In the genomic region with DNA sequence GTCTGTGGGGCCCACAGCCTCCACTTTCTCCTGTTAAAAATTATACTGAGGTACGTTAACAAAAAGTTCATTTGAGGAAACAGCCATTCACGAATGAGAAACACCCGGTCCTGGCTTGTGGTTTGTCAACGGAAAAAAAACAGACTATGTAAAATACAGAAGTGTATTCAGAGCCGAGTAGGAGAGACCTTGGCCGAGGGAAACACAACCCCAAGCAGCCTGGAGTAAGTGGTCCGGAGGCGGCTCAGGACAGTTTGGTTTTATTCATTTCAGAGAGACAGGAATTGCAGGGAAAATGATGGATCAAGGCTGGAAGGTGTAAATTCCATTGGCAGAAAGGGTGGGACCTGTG, we compare ENCODE assay signal across 8 cellular contexts. TPM values are rescaled to one million over a fixed set of nuclear protein-coding genes. Genes with fewer than 3 reads are reported as not detected.
DNase-seq lines count a peak whose midpoint lies in the region; ATAC-seq and FAIRE-seq lines count a peak whose summit lies in the region.

No MANE protein-coding gene starts in this region.

- peak; percentile 31 for ATAC-seq in HG02981 (IDR thresholded peaks at IDR 0.05; ENCODE audit: unreplicated experiment)

- H3K79me1 ChIP-seq in mesendoderm (ENCODE audit: low read length), result no peaks in the 10 kb centered on the region

- H3K9ac ChIP-seq in mesendoderm (ENCODE audit: low read length), result no peak overlapping the region

- intact Hi-C loops in activated T-helper 2 cell treated with anti-CD3 and anti-CD28 coated beads, Interferon-gamma antibody, Interleukin-2, Interleukin-4, amounts not matched to agents 10 μg/mL and 5 μg/mL and 100 μg/mL, durations not matched to agents 14 hours and 24 hours and 36 hours (cut with micrococcal nuclease), result no loop called here

- H3K79me2 ChIP-seq in mesendoderm (ENCODE audit: control insufficient read depth, insufficient read depth, low read length), result no peaks in the 10 kb centered on the region

- peaks cover 39% of the 10 kb centered on the region for H3K36me3 Mint-ChIP-seq in activated T-helper 2 cell treated with anti-CD3 and anti-CD28 coated beads, Interferon-gamma antibody, Interleukin-2, Interleukin-4, amounts not matched to agents 10 μg/mL and 5 μg/mL and 100 μg/mL, durations not matched to agents 14 hours and 24 hours and 36 hours (ENCODE audit: low read depth)

- no peak overlapping the region for H2BK120ac ChIP-seq in mesendoderm (ENCODE audit: low read depth, low read length)

- H3K27me3 ChIP-seq in layer of hippocampus (ENCODE audit: control insufficient read depth, insufficient read depth, low read length) (no peaks in the 10 kb centered on the region), mesendoderm (ENCODE audit: insufficient read depth, low read length, poor library complexity) (no peaks in the 10 kb centered on the region)

- no peak overlapping the region for H3K56ac ChIP-seq in mesendoderm (ENCODE audit: low read length)

- no peaks in the 10 kb centered on the region for H3K36me3 ChIP-seq in mesendoderm (ENCODE audit: control insufficient read depth, insufficient read depth, low read length)

- no peak overlapping the region for H4K8ac ChIP-seq in mesendoderm (ENCODE audit: low read depth, low read length)

- H3K4me3 Mint-ChIP-seq in activated T-helper 2 cell treated with anti-CD3 and anti-CD28 coated beads, Interferon-gamma antibody, Interleukin-2, Interleukin-4, amounts not matched to agents 10 μg/mL and 5 μg/mL and 100 μg/mL, durations not matched to agents 14 hours and 24 hours and 36 hours (ENCODE audit: low read depth), result peak overlapping the region; percentile 70

- peaks cover 7% of the 10 kb centered on the region for H3K4me1 Mint-ChIP-seq in activated T-helper 2 cell treated with anti-CD3 and anti-CD28 coated beads, Interferon-gamma antibody, Interleukin-2, Interleukin-4, amounts not matched to agents 10 μg/mL and 5 μg/mL and 100 μg/mL, durations not matched to agents 14 hours and 24 hours and 36 hours (ENCODE audit: low read depth)

- H3K27ac Mint-ChIP-seq in activated T-helper 2 cell treated with anti-CD3 and anti-CD28 coated beads, Interferon-gamma antibody, Interleukin-2, Interleukin-4, amounts not matched to agents 10 μg/mL and 5 μg/mL and 100 μg/mL, durations not matched to agents 14 hours and 24 hours and 36 hours, result peak overlapping the region; percentile 40

- no peak overlapping the region for H2BK5ac ChIP-seq in mesendoderm (ENCODE audit: low read length)

- no peak overlapping the region for H4K5ac ChIP-seq in mesendoderm (ENCODE audit: low read length)

- H2AK5ac ChIP-seq in mesendoderm (ENCODE audit: low read length), result no peak overlapping the region

- DNase-seq in EH (ENCODE audit: low read depth) (peak; percentile 16), substantia nigra (lab: John Stamatoyannopoulos, UW) (no peak), mesendoderm (no peak), frontal cortex (ENCODE audit: low spot score in 2 of 2) (no peak)
- peak; percentile 8 for DNase-seq in activated T-helper 2 cell treated with anti-CD3 and anti-CD28 coated beads, Interferon-gamma antibody, Interleukin-2, Interleukin-4, amounts not matched to agents 10 μg/mL and 5 μg/mL and 100 μg/mL, durations not matched to agents 14 hours and 24 hours and 36 hours (ENCODE audit: low spot score)
- DNase-seq in stimulated activated CD4-positive, alpha-beta T cell treated with anti-CD3 and anti-CD28 coated beads, Interleukin-4, amount 100 ng/mL, for 1 hour, result no peak

- no peak overlapping the region for H3K23ac ChIP-seq in mesendoderm (ENCODE audit: low read length)

- peaks cover 45% of the 10 kb centered on the region for H3K9me3 Mint-ChIP-seq in activated T-helper 2 cell treated with anti-CD3 and anti-CD28 coated beads, Interferon-gamma antibody, Interleukin-2, Interleukin-4, amounts not matched to agents 10 μg/mL and 5 μg/mL and 100 μg/mL, durations not matched to agents 14 hours and 24 hours and 36 hours

- peak overlapping the region; percentile 74 for H3K27ac ChIP-seq in layer of hippocampus (ENCODE audit: low read depth, low read length)
- peak overlapping the region; percentile 85 for H3K27ac ChIP-seq in substantia nigra (ENCODE audit: low read depth, low read length, poor library complexity, severe bottlenecking)
- no peak overlapping the region for H3K27ac ChIP-seq in mesendoderm (ENCODE audit: low read depth, low read length)

- H2BK15ac ChIP-seq in mesendoderm (replicated peaks; ENCODE audit: low read depth), result no peak overlapping the region

- H3K4me2 ChIP-seq in mesendoderm (ENCODE audit: low read length), result no peak overlapping the region

- H3K4me3 ChIP-seq in mesendoderm (ENCODE audit: low read length), result no peak overlapping the region

- no peaks in the 10 kb centered on the region for H3K4me1 ChIP-seq in mesendoderm (ENCODE audit: control insufficient read depth, low read depth, low read length)

- WGBS in mesendoderm (ENCODE audit: extremely low coverage, insufficient coverage, low lambda C conversion rate), result no CpG with 5 or more reads among the region's 8 CpGs

- FAIRE-seq in frontal cortex (lab: Jason Lieb, UNC), result no peak

- no peak overlapping the region for H3K18ac ChIP-seq in mesendoderm (ENCODE audit: low read length)

- H3K27me3 Mint-ChIP-seq in activated T-helper 2 cell treated with anti-CD3 and anti-CD28 coated beads, Interferon-gamma antibody, Interleukin-2, Interleukin-4, amounts not matched to agents 10 μg/mL and 5 μg/mL and 100 μg/mL, durations not matched to agents 14 hours and 24 hours and 36 hours (ENCODE audit: low read depth), result no peaks in the 10 kb centered on the region

- H3K4ac ChIP-seq in mesendoderm (ENCODE audit: low read depth, low read length), result no peak overlapping the region

RNA-seq across cellular contexts. Expression of a gene that starts 0.7 kb away (rescaled TPM):
- total RNA-seq in activated T-helper 2 cell treated with anti-CD3 and anti-CD28 coated beads, Interferon-gamma antibody, Interleukin-2, Interleukin-4, amounts not matched to agents 10 μg/mL and 5 μg/mL and 100 μg/mL, durations not matched to agents 14 hours and 24 hours and 36 hours, result 4.3 and 5.1 TPM in 2 replicates
- polyA plus RNA-seq in mesendoderm (2013, experiment 1 of 2), result 0.24 TPM
- 0.17 TPM for polyA plus RNA-seq in mesendoderm (2013, experiment 2 of 2)
- total RNA-seq in frontal cortex, result 38.3 TPM

RNA-seq across cellular contexts. Expression of a gene that starts 35.2 kb away (rescaled TPM):
- 10.8 and 11.0 TPM in 2 replicates for total RNA-seq in activated T-helper 2 cell treated with anti-CD3 and anti-CD28 coated beads, Interferon-gamma antibody, Interleukin-2, Interleukin-4, amounts not matched to agents 10 μg/mL and 5 μg/mL and 100 μg/mL, durations not matched to agents 14 hours and 24 hours and 36 hours
- polyA plus RNA-seq in mesendoderm (2013, experiment 1 of 2), result 2.6 TPM
- polyA plus RNA-seq in mesendoderm (2013, experiment 2 of 2), result 2.3 TPM
- 21.6 TPM for total RNA-seq in frontal cortex

RNA-seq across cellular contexts. Expression of a gene that starts 38.3 kb away (rescaled TPM):
- 1.1 and 1.6 TPM in 2 replicates for total RNA-seq in activated T-helper 2 cell treated with anti-CD3 and anti-CD28 coated beads, Interferon-gamma antibody, Interleukin-2, Interleukin-4, amounts not matched to agents 10 μg/mL and 5 μg/mL and 100 μg/mL, durations not matched to agents 14 hours and 24 hours and 36 hours
- polyA plus RNA-seq in mesendoderm (2013, experiment 1 of 2), result 6.7 TPM
- polyA plus RNA-seq in mesendoderm (2013, experiment 2 of 2), result 6.6 TPM
- 17.9 TPM for total RNA-seq in frontal cortex

RNA-seq across cellular contexts. Expression of a gene that starts 50.9 kb away (rescaled TPM):
- 0.67 and 0.82 TPM in 2 replicates for total RNA-seq in activated T-helper 2 cell treated with anti-CD3 and anti-CD28 coated beads, Interferon-gamma antibody, Interleukin-2, Interleukin-4, amounts not matched to agents 10 μg/mL and 5 μg/mL and 100 μg/mL, durations not matched to agents 14 hours and 24 hours and 36 hours
- 0.20 TPM for polyA plus RNA-seq in mesendoderm (2013, experiment 1 of 2)
- 0.17 TPM for polyA plus RNA-seq in mesendoderm (2013, experiment 2 of 2)
- 17.1 TPM for total RNA-seq in frontal cortex

Comparison
In these comparisons a context has a peak if more than half of its experiments do, and no peak if none do; other contexts are left out.
1. DNase-seq: peak in EH (single experiment) and activated T-helper 2 cell treated with anti-CD3 and anti-CD28 coated beads, Interferon-gamma antibody, Interleukin-2, Interleukin-4, amounts not matched to agents 10 μg/mL and 5 μg/mL and 100 μg/mL, durations not matched to agents 14 hours and 24 hours and 36 hours (single experiment); none in substantia nigra (0 of 49), stimulated activated CD4-positive, alpha-beta T cell treated with anti-CD3 and anti-CD28 coated beads, Interleukin-4, amount 100 ng/mL, for 1 hour (single experiment), mesendoderm (single experiment) and frontal cortex (0 of 2).